Comparison of ENCODE assay signal across 1 cellular context in the genomic region with DNA sequence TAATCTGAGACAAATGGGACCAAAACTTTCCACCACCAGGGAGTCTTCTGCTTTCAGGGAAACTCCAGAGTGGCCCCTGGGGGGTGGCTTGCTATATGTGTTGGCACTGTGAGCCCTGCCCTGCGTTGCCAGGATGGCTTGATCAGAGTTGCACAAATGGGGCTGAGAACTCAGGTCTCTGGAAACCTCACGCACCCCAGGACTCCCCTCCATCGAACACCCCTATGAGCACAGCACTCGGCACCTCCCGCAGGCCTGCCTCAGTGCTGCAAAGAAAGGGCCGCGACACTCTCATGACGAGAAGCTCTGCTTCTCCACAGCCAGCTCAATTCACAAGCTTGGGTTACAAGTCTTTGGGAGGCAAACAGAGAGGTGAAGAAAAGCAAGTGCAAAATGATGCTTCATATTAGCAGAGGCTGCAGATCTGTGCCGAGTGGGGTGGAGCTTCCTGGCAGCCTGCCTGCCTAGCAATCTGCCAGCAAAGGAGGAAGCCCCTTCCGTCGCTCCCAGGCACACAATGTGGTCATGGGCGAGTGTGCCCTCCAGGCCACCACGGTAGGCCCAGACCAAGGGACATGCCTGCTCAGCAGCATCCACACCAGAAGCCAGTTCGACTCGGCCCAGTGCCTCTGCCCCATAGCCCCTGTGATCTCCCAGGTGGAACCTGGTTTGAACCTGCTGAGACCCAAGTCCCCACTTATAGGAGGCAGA.
TF ChIP-seq lines count a peak whose summit lies in the region.

No MANE protein-coding gene starts in this region.

TF ChIP-seq in SK-N-SH treated with all-trans-retinoic acid at 6 μM for 48 hours, 23 proteins besides CTCF, POLR2A, EP300 and RAD21 (continued from another document):
- TF ChIP-seq PPARA (CRISPR knock-in tag; IDR thresholded peaks at IDR 0.05; ENCODE audit: borderline replicate concordance) (no peak), ZNF70 (CRISPR knock-in tag; IDR thresholded peaks at IDR 0.05) (no peak), PATZ1 (CRISPR knock-in tag; IDR thresholded peaks at IDR 0.05; ENCODE audit: borderline replicate concordance) (no peak), ZFP3 (CRISPR knock-in tag; IDR thresholded peaks at IDR 0.05) (no peak)
